ENCODE assay signal across 27 cellular contexts in the genomic region with DNA sequence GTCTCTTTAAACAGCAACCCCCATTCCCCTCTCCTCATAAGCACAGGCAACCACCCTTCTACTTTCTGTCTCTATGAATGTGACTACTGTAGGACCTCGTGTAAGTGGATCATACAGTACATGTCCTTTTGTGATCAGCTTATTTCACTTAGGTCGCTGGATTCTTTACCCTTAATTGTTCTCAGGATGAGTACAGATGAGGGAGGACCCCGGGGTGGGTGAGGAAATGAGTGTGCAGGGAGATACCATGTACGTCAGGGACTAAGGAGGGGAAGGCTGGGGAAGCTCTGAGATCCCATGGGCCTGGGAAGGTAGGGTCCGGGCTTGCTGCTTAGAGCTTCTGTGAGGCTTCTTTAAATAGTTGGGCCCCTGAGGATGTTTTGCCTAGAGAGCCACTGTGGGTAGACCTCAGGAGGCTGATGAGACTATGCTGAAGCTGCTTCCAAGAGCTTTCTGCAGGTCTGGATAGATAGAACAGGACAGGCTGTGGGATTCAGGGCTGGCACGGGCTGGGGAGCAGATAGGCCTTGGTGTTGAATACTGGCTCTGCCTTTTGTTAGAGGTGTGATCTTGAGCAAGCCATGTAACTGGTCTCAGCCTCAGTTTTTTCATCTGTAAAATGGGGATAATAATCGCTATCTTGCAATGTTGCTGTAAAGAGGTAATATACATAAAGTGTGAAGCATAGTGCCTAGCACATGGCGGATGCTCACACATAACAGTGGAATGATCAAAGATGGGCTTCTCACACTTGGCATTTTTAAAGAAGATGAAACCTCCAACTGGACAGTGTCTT.
DNase-seq lines count a peak whose midpoint lies in the region; ATAC-seq, FAIRE-seq and TF ChIP-seq lines count a peak whose summit lies in the region.
"Had no signal": no experiment of that assay in that cellular context is flagged by ENCODE, and none has a peak within 500 bp of the region (broad histone marks: within the 10 kb centered on the region; RNA-seq: fewer than 3 reads in every experiment).

No MANE protein-coding gene starts in this region.

- 24% methylated on average over 8 of the region's 8 CpGs for WGBS in K562 (ENCODE audit: insufficient coverage, low coverage, missing lambda C conversion rate)

- ATAC-seq in GM18870 (IDR thresholded peaks at IDR 0.05; ENCODE audit: unreplicated experiment) (peak; percentile 76), HG02678 (IDR thresholded peaks at IDR 0.05; ENCODE audit: unreplicated experiment) (peak; percentile 67), K562 (no peak)
- ATAC-seq: activated naive CD4-positive, alpha-beta T cell treated with anti-CD3 and anti-CD28 coated beads, Interleukin-2, amount 50 U/mL, for 72 hours; left colon had no signal

- H2AFZ ChIP-seq in K562 (ENCODE audit: low read depth, low read length), result no peak overlapping the region

- in situ Hi-C loops in K562 (cut with MboI), result no loop called here

- H3K4me2 ChIP-seq in BLaER1 (peak overlapping the region; percentile 15; the same call in 1 of the 2 replicates), K562 (ENCODE audit: insufficient read depth, low read length) (no peak overlapping the region)

- no peak for DNase-seq in K562 (ENCODE audit: extremely low read depth in 1 of 4, low spot score in 3 of 4)
- DNase-seq in stimulated activated CD4-positive, alpha-beta T cell treated with anti-CD3 and anti-CD28 coated beads, Interleukin-2, amount 100 ng/mL, for 24 hours, result no peak
- DNase-seq in activated naive CD4-positive, alpha-beta T cell treated with Interleukin-2 at 50 U/mL for 16 hours, result no peak
- DNase-seq in activated CD4-positive, alpha-beta T cell treated with anti-CD3 and anti-CD28 coated beads for 4 hours, result no peak
- DNase-seq in stimulated activated naive CD4-positive, alpha-beta T cell treated with Interleukin-2 at 50 U/mL for 16 hours (lab: John Stamatoyannopoulos, UW), result no peak
- DNase-seq: ACHN; activated CD4-positive, CD25-positive, alpha-beta regulatory T cell; activated CD8-positive, alpha-beta memory T cell treated with anti-CD3 and anti-CD28 coated beads for 24 hours; Calu3; GOT3; heart right ventricle; left colon; mesenchymal stem cell; NCI-H1105 treated with DMSO at 0.1 percent for 48 hours; NCI-H2081; NCI-H446; OCI-M1; Right ventricle myocardium superior; stimulated activated CD8-positive, alpha-beta memory T cell treated with anti-CD3 and anti-CD28 coated beads, Interleukin-4, amount 100 ng/mL, for 48 hours; T1000; upper lobe of left lung had no signal

- no peaks in the 10 kb centered on the region for H3K9me1 ChIP-seq in K562 (ENCODE audit: control insufficient read depth, insufficient read depth, low read length)

- H3K27ac ChIP-seq in BLaER1 (peak overlapping the region; percentile 8; the same call in 1 of the 2 replicates), K562 (ENCODE audit: extremely low read depth, low read depth, low read length) (no peak overlapping the region)
- H3K27ac ChIP-seq: ascending aorta; BLaER1 treated with 17β-estradiol and CSF1 and Interleukin-3, amounts not matched to agents 10 nM and 100 nM; heart right ventricle; upper lobe of left lung had no signal

- H3K9ac ChIP-seq in BLaER1 (no peak overlapping the region), K562 (ENCODE audit: insufficient read depth in 1 of 2, low read depth in 2 of 2, low read length in 2 of 2) (no peak overlapping the region)
- H3K9ac ChIP-seq: BLaER1 treated with 17β-estradiol and CSF1 and Interleukin-3, amounts not matched to agents 10 nM and 100 nM had no signal

- H3K36me3 ChIP-seq in BLaER1 (peaks cover 43% of the 10 kb centered on the region), K562 (ENCODE audit: control insufficient read depth, insufficient read depth, low read length) (no peaks in the 10 kb centered on the region)
- H3K36me3 ChIP-seq: ascending aorta, heart right ventricle, upper lobe of left lung had no signal

- POLR2A ChIA-PET in K562 (lab: Yijun Ruan, JAX), result interaction anchor here (0.9 to 1.6 kb wide), 3 partner anchors 9 to 12 kb away, joined by 3 to 5 read pairs (median 4); no protein-coding TSS in a partner anchor

- no peak for TF ChIP-seq RAD21 in K562 (CRISPR knock-in tag; conservative IDR thresholded peaks at IDR 0.05 in 1 of 2, IDR thresholded peaks at IDR 0.05 in 1 of 2)

- no peaks in the 10 kb centered on the region for H3K79me2 ChIP-seq in K562 (ENCODE audit: control insufficient read depth, insufficient read depth, low read length)

- no peaks in the 10 kb centered on the region for H3K27me3 ChIP-seq in BLaER1
- peaks cover 5 to 6% of the 10 kb centered on the region in 2 experiments for H3K27me3 ChIP-seq in K562 (ENCODE audit: control insufficient read depth in 2 of 2, insufficient read depth in 2 of 2, low read length in 2 of 2)
- H3K27me3 ChIP-seq: ascending aorta; BLaER1 treated with 17β-estradiol and CSF1 and Interleukin-3, amounts not matched to agents 10 nM and 100 nM; heart right ventricle; upper lobe of left lung had no signal

- TF ChIP-seq CTCF in K562 (IDR thresholded peaks at IDR 0.05 in 2 of 3, conservative IDR thresholded peaks at IDR 0.05 in 1 of 3; ENCODE audit: insufficient read depth in 2 of 3, low read depth in 1 of 3, low read length in 3 of 3), result no peak

- H3K4me1 ChIP-seq in BLaER1 (peaks cover 45% of the 10 kb centered on the region), K562 (replicated peaks in 1 of 2; ENCODE audit: control insufficient read depth in 2 of 2, insufficient read depth in 2 of 2, low read length in 2 of 2) (no peaks in the 10 kb centered on the region; a peak in 1 of 5 replicates)
- H3K4me1 ChIP-seq: ascending aorta had no signal

- no peak for TF ChIP-seq POLR2A in K562 (conservative IDR thresholded peaks at IDR 0.05)

- intact Hi-C loops in K562 (cut with micrococcal nuclease), result no loop called here

- H4K20me1 ChIP-seq in BLaER1 (peaks cover 100% of the 10 kb centered on the region), K562 (replicated peaks; ENCODE audit: control insufficient read depth, insufficient read depth, low read length) (no peaks in the 10 kb centered on the region)

- H3K4me3 ChIP-seq in BLaER1 (no peak overlapping the region), K562 (no peak overlapping the region)
- H3K4me3 ChIP-seq: ascending aorta; BLaER1 treated with 17β-estradiol and CSF1 and Interleukin-3, amounts not matched to agents 10 nM and 100 nM; heart right ventricle; upper lobe of left lung had no signal

- no peak for TF ChIP-seq EP300 in K562 (IDR thresholded peaks at IDR 0.05; ENCODE audit: low read length)

- FAIRE-seq in K562 (lab: Jason Lieb, UNC), result no peak

- no TSS peak for BruUV-seq in K562 (replicated peaks; lab: Mats Ljungman, UMichigan)

- CTCF ChIA-PET in K562 (lab: Yijun Ruan, JAX; ENCODE audit: low intra/inter-chr PET ratio), result no interaction called here

- H3K9me3 ChIP-seq in BLaER1, result no peaks in the 10 kb centered on the region
- no peaks in the 10 kb centered on the region for H3K9me3 ChIP-seq in K562 (replicated peaks; ENCODE audit: control insufficient read depth, insufficient read depth, low read depth, low read length)
- H3K9me3 ChIP-seq: ascending aorta; BLaER1 treated with 17β-estradiol and CSF1 and Interleukin-3, amounts not matched to agents 10 nM and 100 nM; heart right ventricle; upper lobe of left lung had no signal

TF ChIP-seq in K562, 482 proteins besides CTCF, POLR2A, EP300 and RAD21 (continues in another document):
- TF ChIP-seq ILF3 (IDR thresholded peaks at IDR 0.05; ENCODE audit: borderline replicate concordance) (no peak), ETV6 (IDR thresholded peaks at IDR 0.05; ENCODE audit: borderline replicate concordance in 1 of 2, low read depth in 2 of 2, low read length in 1 of 2) (no peak), ETV6 (CRISPR knock-in tag; IDR thresholded peaks at IDR 0.05; ENCODE audit: borderline replicate concordance) (no peak), BCOR (IDR thresholded peaks at IDR 0.05) (peak; percentile 41; the same call in 1 of the 2 replicates)
- TF ChIP-seq, protein P1, sequence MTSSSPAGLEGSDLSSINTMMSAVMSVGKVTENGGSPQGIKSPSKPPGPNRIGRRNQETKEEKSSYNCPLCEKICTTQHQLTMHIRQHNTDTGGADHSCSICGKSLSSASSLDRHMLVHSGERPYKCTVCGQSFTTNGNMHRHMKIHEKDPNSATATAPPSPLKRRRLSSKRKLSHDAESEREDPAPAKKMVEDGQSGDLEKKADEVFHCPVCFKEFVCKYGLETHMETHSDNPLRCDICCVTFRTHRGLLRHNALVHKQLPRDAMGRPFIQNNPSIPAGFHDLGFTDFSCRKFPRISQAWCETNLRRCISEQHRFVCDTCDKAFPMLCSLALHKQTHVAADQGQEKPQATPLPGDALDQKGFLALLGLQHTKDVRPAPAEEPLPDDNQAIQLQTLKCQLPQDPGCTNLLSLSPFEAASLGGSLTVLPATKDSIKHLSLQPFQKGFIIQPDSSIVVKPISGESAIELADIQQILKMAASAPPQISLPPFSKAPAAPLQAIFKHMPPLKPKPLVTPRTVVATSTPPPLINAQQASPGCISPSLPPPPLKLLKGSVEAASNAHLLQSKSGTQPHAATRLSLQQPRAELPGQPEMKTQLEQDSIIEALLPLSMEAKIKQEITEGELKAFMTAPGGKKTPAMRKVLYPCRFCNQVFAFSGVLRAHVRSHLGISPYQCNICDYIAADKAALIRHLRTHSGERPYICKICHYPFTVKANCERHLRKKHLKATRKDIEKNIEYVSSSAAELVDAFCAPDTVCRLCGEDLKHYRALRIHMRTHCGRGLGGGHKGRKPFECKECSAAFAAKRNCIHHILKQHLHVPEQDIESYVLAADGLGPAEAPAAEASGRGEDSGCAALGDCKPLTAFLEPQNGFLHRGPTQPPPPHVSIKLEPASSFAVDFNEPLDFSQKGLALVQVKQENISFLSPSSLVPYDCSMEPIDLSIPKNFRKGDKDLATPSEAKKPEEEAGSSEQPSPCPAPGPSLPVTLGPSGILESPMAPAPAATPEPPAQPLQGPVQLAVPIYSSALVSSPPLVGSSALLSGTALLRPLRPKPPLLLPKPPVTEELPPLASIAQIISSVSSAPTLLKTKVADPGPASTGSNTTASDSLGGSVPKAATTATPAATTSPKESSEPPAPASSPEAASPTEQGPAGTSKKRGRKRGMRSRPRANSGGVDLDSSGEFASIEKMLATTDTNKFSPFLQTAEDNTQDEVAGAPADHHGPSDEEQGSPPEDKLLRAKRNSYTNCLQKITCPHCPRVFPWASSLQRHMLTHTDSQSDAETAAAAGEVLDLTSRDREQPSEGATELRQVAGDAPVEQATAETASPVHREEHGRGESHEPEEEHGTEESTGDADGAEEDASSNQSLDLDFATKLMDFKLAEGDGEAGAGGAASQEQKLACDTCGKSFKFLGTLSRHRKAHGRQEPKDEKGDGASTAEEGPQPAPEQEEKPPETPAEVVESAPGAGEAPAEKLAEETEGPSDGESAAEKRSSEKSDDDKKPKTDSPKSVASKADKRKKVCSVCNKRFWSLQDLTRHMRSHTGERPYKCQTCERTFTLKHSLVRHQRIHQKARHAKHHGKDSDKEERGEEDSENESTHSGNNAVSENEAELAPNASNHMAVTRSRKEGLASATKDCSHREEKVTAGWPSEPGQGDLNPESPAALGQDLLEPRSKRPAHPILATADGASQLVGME (CRISPR knock-in tag; IDR thresholded peaks at IDR 0.05), result no peak
